Comparison of ENCODE assay signal across 27 cellular contexts in genomic region chr1:57410532-57410931, GRCh38. TPM values are rescaled to one million over a fixed set of nuclear protein-coding genes. Genes with fewer than 3 reads are reported as not detected.
"Had no signal": no experiment of that assay in that cellular context is flagged by ENCODE, and none has a peak within 500 bp of the region (broad histone marks: within the 10 kb centered on the region; RNA-seq: fewer than 3 reads in every experiment).

No MANE protein-coding gene starts in this region.

- FAIRE-seq: endothelial cell of umbilical vein had no signal

- H3K27me3 ChIP-seq: esophagus muscularis mucosa, gastroesophageal sphincter, heart left ventricle, ovary, sigmoid colon, testis had no signal

- H3K36me3 ChIP-seq: esophagus muscularis mucosa, gastroesophageal sphincter, heart left ventricle, lower lobe of right lung, ovary, sigmoid colon, spleen, tibial artery had no signal

- DNase-seq: dermis blood vessel endothelial cell; effector memory CD4-positive, alpha-beta T cell; hippocampal formation; immature natural killer cell; left colon; left ventricle myocardium superior; lower lobe of right lung; natural killer cell; occipital lobe; ovary; posterior cingulate gyrus; psoas muscle; right cardiac atrium; sigmoid colon; spleen; stimulated activated CD4-positive, alpha-beta T cell treated with anti-CD3 and anti-CD28 coated beads, Interleukin-4, amount 100 ng/mL, for 4 hours; stimulated activated naive CD8-positive, alpha-beta T cell treated with anti-CD3 and anti-CD28 coated beads, Interleukin-15, Interleukin-2, amounts not matched to agents 100 U/mL and 50 U/mL, for 24 hours; testis; tibial artery had no signal

- H3K4me3 ChIP-seq: esophagus muscularis mucosa, gastroesophageal sphincter, heart left ventricle, lower lobe of right lung, ovary, psoas muscle, sigmoid colon, skin epidermis, spleen, testis, tibial artery had no signal

- ATAC-seq: gastroesophageal sphincter; left colon; lower lobe of right lung; natural killer cell; stimulated activated memory B cell treated with anti-CD40 and anti-IgM and Interleukin-4, amounts not matched to agents 10 μg/mL and 1 μg/mL and 100 μg/mL, for 72 hours; stimulated activated naive CD8-positive, alpha-beta T cell treated with anti-CD3 and anti-CD28 coated beads, Interleukin-15, Interleukin-2, amounts not matched to agents 100 U/mL and 50 U/mL, for 24 hours had no signal

- H3K4me1 ChIP-seq: foreskin keratinocyte, lower lobe of right lung, psoas muscle, spleen, testis, tibial artery had no signal

- H3K27ac ChIP-seq: esophagus muscularis mucosa, foreskin keratinocyte, gastroesophageal sphincter, lower lobe of right lung, ovary, psoas muscle, sigmoid colon, skin epidermis, spleen, testis, tibial artery had no signal

- H3K9me3 ChIP-seq: lower lobe of right lung, ovary, psoas muscle, testis had no signal

RNA-seq across cellular contexts. Expression of gene DAB1, which starts 13.3 kb away (rescaled TPM):
- total RNA-seq: dermis blood vessel endothelial cell, endothelial cell of umbilical vein, epithelial cell of proximal tubule, foreskin keratinocyte had no signal
- polyA plus RNA-seq: endothelial cell of umbilical vein, foreskin keratinocyte had no signal
